In genomic region chr13:30968734-30969335, GRCh38 we compare ENCODE assay signal across 22 cellular contexts. TPM values are rescaled to one million over a fixed set of nuclear protein-coding genes. Genes with fewer than 3 reads are reported as not detected.
DNase-seq lines count a peak whose midpoint lies in the region; TF ChIP-seq lines count a peak whose summit lies in the region.
"Had no signal": no experiment of that assay in that cellular context is flagged by ENCODE, and none has a peak within 500 bp of the region (broad histone marks: within the 10 kb centered on the region; RNA-seq: fewer than 3 reads in every experiment).

No MANE protein-coding gene starts in this region.

- no peak overlapping the region for H3K9ac ChIP-seq in mammary epithelial cell (ENCODE audit: insufficient read depth, low read length)
- no peak overlapping the region for H3K9ac ChIP-seq in smooth muscle cell (ENCODE audit: low read depth)
- no peak overlapping the region for H3K9ac ChIP-seq in SK-N-SH
- H3K9ac ChIP-seq: BLaER1 had no signal

- no TSS peak for BruUV-seq in mammary epithelial cell (replicated peaks; lab: Mats Ljungman, UMichigan)

- H3K4me1 ChIP-seq in mammary epithelial cell (ENCODE audit: insufficient read depth, low read length) (no peaks in the 10 kb centered on the region), smooth muscle cell (ENCODE audit: low read depth) (peaks cover 4% of the 10 kb centered on the region), SK-N-SH (ENCODE audit: control insufficient read depth in 1 of 2, insufficient read depth in 2 of 2, low read depth in 1 of 2, low read length in 1 of 2) (peaks cover 0 to 14% of the 10 kb centered on the region in 2 experiments; a peak in 1 of 4 replicates)

- no peaks in the 10 kb centered on the region for H3K27me3 ChIP-seq in mammary epithelial cell (ENCODE audit: insufficient read depth, low read length)
- H3K27me3 ChIP-seq in smooth muscle cell (ENCODE audit: low read depth), result no peaks in the 10 kb centered on the region
- no peaks in the 10 kb centered on the region for H3K27me3 ChIP-seq in SK-N-SH (ENCODE audit: insufficient read depth)
- H3K27me3 ChIP-seq: BLaER1, SJSA1 had no signal

- no peak overlapping the region for H3K4me2 ChIP-seq in mammary epithelial cell (ENCODE audit: insufficient read depth, low read depth, low read length)
- peak overlapping the region; percentile 24 for H3K4me2 ChIP-seq in smooth muscle cell
- H3K4me2 ChIP-seq in SK-N-SH, result no peak overlapping the region
- H3K4me2 ChIP-seq: BLaER1 had no signal

- H3F3A ChIP-seq in smooth muscle cell (ENCODE audit: low read depth), result no peaks in the 10 kb centered on the region
- H3F3A ChIP-seq in SK-N-SH (replicated peaks; ENCODE audit: insufficient read depth), result no peaks in the 10 kb centered on the region

- dilution Hi-C loops in mammary epithelial cell (cut with HindIII; ENCODE audit: low sequenced_read_pairs), result no loop called here

- no peak for TF ChIP-seq RAD21 in SK-N-SH (IDR thresholded peaks at IDR 0.05; ENCODE audit: low read length)

- H3K36me3 ChIP-seq in mammary epithelial cell (ENCODE audit: insufficient read depth, low read length) (no peaks in the 10 kb centered on the region), smooth muscle cell (ENCODE audit: low read depth) (no peaks in the 10 kb centered on the region), SK-N-SH (replicated peaks in 1 of 2; ENCODE audit: control insufficient read depth in 1 of 2, insufficient read depth in 2 of 2, low read length in 1 of 2) (no peaks in the 10 kb centered on the region)
- H3K36me3 ChIP-seq: BLaER1, SJSA1, WERI-Rb-1 had no signal

- CTCF ChIA-PET in mammary epithelial cell (lab: Charles Lee; ENCODE audit: low non-redundant PET) (no interaction called here), SK-N-SH (lab: Yijun Ruan, JAX) (interaction anchor here (0.9 to 2.7 kb wide), 3 partner anchors 8 to 76 kb away, joined by 3 to 22 read pairs (median 5); no protein-coding TSS in a partner anchor)

- 21% methylated on average over 2 of the region's 2 CpGs for WGBS in mammary epithelial cell (ENCODE audit: low coverage, missing lambda C conversion rate)
- 52% methylated on average over 2 of the region's 2 CpGs for WGBS in smooth muscle cell (ENCODE audit: low lambda C conversion rate)
- WGBS in SK-N-SH (ENCODE audit: low lambda C conversion rate), result 70% methylated on average over 2 of the region's 2 CpGs

- H3K9me2 ChIP-seq in SK-N-SH, result no peaks in the 10 kb centered on the region

- POLR2A ChIA-PET in SK-N-SH (lab: Yijun Ruan, JAX), result no interaction called here

- TF ChIP-seq CTCF in mammary epithelial cell (conservative IDR thresholded peaks at IDR 0.05 in 1 of 2, IDR thresholded peaks at IDR 0.05 in 1 of 2; ENCODE audit: extremely low read depth in 1 of 2, insufficient read depth in 1 of 2, low read depth in 1 of 2, low read length in 2 of 2) (no peak), fibroblast of the aortic adventitia (IDR thresholded peaks at IDR 0.05; ENCODE audit: insufficient read depth, low read length) (no peak), smooth muscle cell (IDR thresholded peaks at IDR 0.05; ENCODE audit: borderline replicate concordance, insufficient read depth, poor library complexity, severe bottlenecking) (no peak), SK-N-SH (IDR thresholded peaks at IDR 0.05) (no peak)

- intact Hi-C loops in mammary epithelial cell (cut with micrococcal nuclease), result no loop called here

- H3K9me3 ChIP-seq in mammary epithelial cell (replicated peaks; ENCODE audit: insufficient read depth, low read length), result no peaks in the 10 kb centered on the region
- H3K9me3 ChIP-seq in smooth muscle cell (replicated peaks; ENCODE audit: low read depth), result no peaks in the 10 kb centered on the region
- H3K9me3 ChIP-seq in SK-N-SH, result no peaks in the 10 kb centered on the region
- H3K9me3 ChIP-seq: BLaER1, SJSA1 had no signal

- no peak for TF ChIP-seq EP300 in SK-N-SH (IDR thresholded peaks at IDR 0.05; ENCODE audit: borderline replicate concordance in 1 of 2, low read depth in 1 of 2, low read length in 1 of 2)

- DNase-seq in GM04504 (ENCODE audit: low read depth) (peak; percentile 47), mammary epithelial cell (peak; percentile 15), fibroblast of the aortic adventitia (ENCODE audit: low read depth) (peak; percentile 72), smooth muscle cell (lab: John Stamatoyannopoulos, UW; ENCODE audit: unreplicated experiment) (no peak), SKM-1 (lab: John Stamatoyannopoulos, UW; ENCODE audit: unreplicated experiment) (no peak), occipital lobe (lab: John Stamatoyannopoulos, UW) (no peak), SK-N-SH (no peak), COLO668 (lab: John Stamatoyannopoulos, UW; ENCODE audit: unreplicated experiment) (no peak)
- DNase-seq: activated CD8-positive, alpha-beta memory T cell treated with anti-CD3 and anti-CD28 coated beads, Interleukin-2, amount 50 U/mL, for 48 hours; Calu3; head of caudate nucleus; left colon; NCI-H1105 treated with DMSO at 0.1 percent for 48 hours; NCI-H774; T-helper 2 cell; WERI-Rb-1 had no signal

- H2AFZ ChIP-seq in mammary epithelial cell (ENCODE audit: low read depth, low read length) (no peak overlapping the region), smooth muscle cell (ENCODE audit: low read depth) (peak overlapping the region; percentile 57), SK-N-SH (ENCODE audit: low read depth) (no peak overlapping the region)

- H3K4me3 ChIP-seq in mammary epithelial cell (replicated peaks in 1 of 3; ENCODE audit: insufficient read depth in 1 of 3, low read depth in 2 of 3, low read length in 3 of 3) (no peak overlapping the region), fibroblast of the aortic adventitia (ENCODE audit: low read depth, low read length) (no peak overlapping the region), smooth muscle cell (no peak overlapping the region), SK-N-SH (ENCODE audit: low read depth in 2 of 2, low read length in 1 of 2) (no peak overlapping the region)
- H3K4me3 ChIP-seq: BLaER1, SJSA1 had no signal

- no peak overlapping the region for H3K27ac ChIP-seq in mammary epithelial cell (ENCODE audit: insufficient read depth, low read depth, low read length)
- H3K27ac ChIP-seq in smooth muscle cell (ENCODE audit: low read depth), result peak overlapping the region; percentile 48
- no peak overlapping the region for H3K27ac ChIP-seq in SK-N-SH (ENCODE audit: low read depth in 2 of 2, low read length in 1 of 2)
- H3K27ac ChIP-seq: BLaER1, SJSA1, WERI-Rb-1 had no signal

- in situ Hi-C loops in mammary epithelial cell (cut with MboI; ENCODE audit: low sequenced_read_pairs in 2 of 2), result no loop called here

- H3K79me2 ChIP-seq in mammary epithelial cell (ENCODE audit: insufficient read depth, low read length) (no peaks in the 10 kb centered on the region), smooth muscle cell (ENCODE audit: low read depth) (no peaks in the 10 kb centered on the region), SK-N-SH (ENCODE audit: insufficient read depth) (no peaks in the 10 kb centered on the region)

- H4K20me1 ChIP-seq in mammary epithelial cell (ENCODE audit: insufficient read depth, low read length) (no peaks in the 10 kb centered on the region), smooth muscle cell (ENCODE audit: low read depth) (no peaks in the 10 kb centered on the region), SK-N-SH (ENCODE audit: insufficient read depth) (no peaks in the 10 kb centered on the region)
- H4K20me1 ChIP-seq: BLaER1 had no signal

TF ChIP-seq in SK-N-SH, 30 proteins besides CTCF, POLR2A, EP300 and RAD21 (continues in another document):
- TF ChIP-seq GATA2 (CRISPR knock-in tag; IDR thresholded peaks at IDR 0.05), result no peak
- no peak for TF ChIP-seq GABPA (IDR thresholded peaks at IDR 0.05; ENCODE audit: low read depth)
- TF ChIP-seq, protein P1, sequence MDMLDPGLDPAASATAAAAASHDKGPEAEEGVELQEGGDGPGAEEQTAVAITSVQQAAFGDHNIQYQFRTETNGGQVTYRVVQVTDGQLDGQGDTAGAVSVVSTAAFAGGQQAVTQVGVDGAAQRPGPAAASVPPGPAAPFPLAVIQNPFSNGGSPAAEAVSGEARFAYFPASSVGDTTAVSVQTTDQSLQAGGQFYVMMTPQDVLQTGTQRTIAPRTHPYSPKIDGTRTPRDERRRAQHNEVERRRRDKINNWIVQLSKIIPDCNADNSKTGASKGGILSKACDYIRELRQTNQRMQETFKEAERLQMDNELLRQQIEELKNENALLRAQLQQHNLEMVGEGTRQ (IDR thresholded peaks at IDR 0.05; ENCODE audit: borderline replicate concordance, low read depth, low read length), result no peak
- TF ChIP-seq RCOR1 (IDR thresholded peaks at IDR 0.05; ENCODE audit: low read length), result no peak
- TF ChIP-seq MAX (IDR thresholded peaks at IDR 0.05; ENCODE audit: low read depth), result no peak
- no peak for TF ChIP-seq MXI1 (IDR thresholded peaks at IDR 0.05; ENCODE audit: low read depth, low read length)
- TF ChIP-seq, protein P2, sequence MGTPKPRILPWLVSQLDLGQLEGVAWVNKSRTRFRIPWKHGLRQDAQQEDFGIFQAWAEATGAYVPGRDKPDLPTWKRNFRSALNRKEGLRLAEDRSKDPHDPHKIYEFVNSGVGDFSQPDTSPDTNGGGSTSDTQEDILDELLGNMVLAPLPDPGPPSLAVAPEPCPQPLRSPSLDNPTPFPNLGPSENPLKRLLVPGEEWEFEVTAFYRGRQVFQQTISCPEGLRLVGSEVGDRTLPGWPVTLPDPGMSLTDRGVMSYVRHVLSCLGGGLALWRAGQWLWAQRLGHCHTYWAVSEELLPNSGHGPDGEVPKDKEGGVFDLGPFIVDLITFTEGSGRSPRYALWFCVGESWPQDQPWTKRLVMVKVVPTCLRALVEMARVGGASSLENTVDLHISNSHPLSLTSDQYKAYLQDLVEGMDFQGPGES (IDR thresholded peaks at IDR 0.05; ENCODE audit: low read depth, low read length), result no peak

RNA-seq across cellular contexts. Expression of gene TEX26, which starts 36.4 kb away (rescaled TPM):
- total RNA-seq in mammary epithelial cell, result not detected
- polyA plus RNA-seq in mammary epithelial cell, result not detected
- polyA minus RNA-seq in mammary epithelial cell, result not detected
- not detected in 2 replicates for total RNA-seq in fibroblast of the aortic adventitia (ENCODE audit: low replicate concordance)
- 0.58 and 0.72 TPM in 2 replicates for total RNA-seq in smooth muscle cell
- polyA plus RNA-seq in smooth muscle cell, result 0.26 and 0.42 TPM in 2 replicates
- total RNA-seq in occipital lobe, result 2.3 TPM
- polyA plus RNA-seq in SK-N-SH (2012; rRNA removed), result not detected in 2 replicates
- not detected in 2 replicates for polyA plus RNA-seq in SK-N-SH (2012; cell fraction: cytosol; rRNA removed)
- polyA plus RNA-seq in SK-N-SH (2012; cell fraction: nucleus; rRNA removed), result not detected in 2 replicates
- total RNA-seq: Calu3, cardiac septum, epithelial cell of proximal tubule, left colon, mononuclear cell, SJSA1 had no signal
- polyA plus RNA-seq: neural cell had no signal

Comparison
In these comparisons a context has a peak if more than half of its experiments do, and no peak if none do; other contexts are left out.
1. DNase-seq: peak in GM04504 (single experiment), mammary epithelial cell (single experiment) and fibroblast of the aortic adventitia (single experiment); none in smooth muscle cell (single experiment), SKM-1 (single experiment), occipital lobe (single experiment), SK-N-SH (single experiment) and COLO668 (single experiment).